ENCODE assay signal across 1 cellular context in the genomic region with DNA sequence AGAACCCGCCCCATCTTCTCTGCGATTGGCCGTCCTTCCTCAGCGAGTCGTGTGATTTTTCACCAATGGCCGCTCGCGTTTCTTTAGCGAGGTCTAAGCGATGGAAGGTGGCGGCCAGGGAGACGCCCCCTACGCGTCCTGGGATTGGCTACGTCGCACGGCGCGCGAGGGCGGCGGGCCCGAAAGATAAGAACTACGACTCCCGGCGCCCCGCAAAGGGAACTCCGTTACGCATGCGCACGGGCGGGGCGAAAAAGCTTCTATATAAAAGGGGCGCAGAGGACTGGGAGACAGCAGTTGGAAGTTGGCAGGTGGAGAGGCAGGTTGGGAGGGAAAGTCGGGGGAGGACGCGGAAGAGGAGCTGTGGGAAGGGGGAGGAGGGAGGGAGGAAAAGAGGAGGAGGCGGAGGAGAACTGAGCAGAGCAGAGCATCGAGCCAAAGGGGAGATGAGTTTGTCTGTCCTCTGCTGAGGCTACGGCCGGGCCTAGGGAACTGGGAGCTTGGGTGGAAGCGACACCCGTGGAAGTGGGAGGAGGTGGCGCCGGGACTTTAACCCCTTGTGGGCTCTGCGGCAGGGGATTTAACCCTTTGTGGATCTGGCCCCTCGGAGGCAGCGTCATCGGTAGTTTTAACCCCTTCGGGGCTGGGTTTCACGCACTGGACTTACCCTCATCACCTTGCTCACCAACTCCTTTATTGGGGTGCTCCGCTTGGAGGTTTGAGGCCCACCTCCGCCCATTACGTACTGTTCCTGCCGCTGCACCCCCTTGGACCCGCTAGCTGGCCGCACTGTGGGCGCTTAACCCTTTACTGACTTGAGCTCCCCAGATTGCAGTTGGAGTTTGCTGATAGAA.
TF ChIP-seq lines count a peak whose summit lies in the region.

A gene with protein sequence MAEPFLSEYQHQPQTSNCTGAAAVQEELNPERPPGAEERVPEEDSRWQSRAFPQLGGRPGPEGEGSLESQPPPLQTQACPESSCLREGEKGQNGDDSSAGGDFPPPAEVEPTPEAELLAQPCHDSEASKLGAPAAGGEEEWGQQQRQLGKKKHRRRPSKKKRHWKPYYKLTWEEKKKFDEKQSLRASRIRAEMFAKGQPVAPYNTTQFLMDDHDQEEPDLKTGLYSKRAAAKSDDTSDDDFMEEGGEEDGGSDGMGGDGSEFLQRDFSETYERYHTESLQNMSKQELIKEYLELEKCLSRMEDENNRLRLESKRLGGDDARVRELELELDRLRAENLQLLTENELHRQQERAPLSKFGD (plus strand): TSS at position 293 of the 854 bp plus-strand sequence. CDS start 716 bp downstream, outside the sequence.

TF ChIP-seq in HepG2, 621 proteins besides CTCF, POLR2A, EP300 and RAD21 (continued from another document and continues in another):
- TF ChIP-seq, protein P1, sequence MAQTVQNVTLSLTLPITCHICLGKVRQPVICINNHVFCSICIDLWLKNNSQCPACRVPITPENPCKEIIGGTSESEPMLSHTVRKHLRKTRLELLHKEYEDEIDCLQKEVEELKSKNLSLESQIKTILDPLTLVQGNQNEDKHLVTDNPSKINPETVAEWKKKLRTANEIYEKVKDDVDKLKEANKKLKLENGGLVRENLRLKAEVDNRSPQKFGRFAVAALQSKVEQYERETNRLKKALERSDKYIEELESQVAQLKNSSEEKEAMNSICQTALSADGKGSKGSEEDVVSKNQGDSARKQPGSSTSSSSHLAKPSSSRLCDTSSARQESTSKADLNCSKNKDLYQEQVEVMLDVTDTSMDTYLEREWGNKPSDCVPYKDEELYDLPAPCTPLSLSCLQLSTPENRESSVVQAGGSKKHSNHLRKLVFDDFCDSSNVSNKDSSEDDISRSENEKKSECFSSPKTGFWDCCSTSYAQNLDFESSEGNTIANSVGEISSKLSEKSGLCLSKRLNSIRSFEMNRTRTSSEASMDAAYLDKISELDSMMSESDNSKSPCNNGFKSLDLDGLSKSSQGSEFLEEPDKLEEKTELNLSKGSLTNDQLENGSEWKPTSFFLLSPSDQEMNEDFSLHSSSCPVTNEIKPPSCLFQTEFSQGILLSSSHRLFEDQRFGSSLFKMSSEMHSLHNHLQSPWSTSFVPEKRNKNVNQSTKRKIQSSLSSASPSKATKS (CRISPR knock-in tag; IDR thresholded peaks at IDR 0.05), result no peak; the same call in 1 of the 2 replicates
- TF ChIP-seq ZNF335 (CRISPR knock-in tag; IDR thresholded peaks at IDR 0.05), result peak; percentile 71; the same call in 1 of the 2 replicates
- TF ChIP-seq, protein P2, sequence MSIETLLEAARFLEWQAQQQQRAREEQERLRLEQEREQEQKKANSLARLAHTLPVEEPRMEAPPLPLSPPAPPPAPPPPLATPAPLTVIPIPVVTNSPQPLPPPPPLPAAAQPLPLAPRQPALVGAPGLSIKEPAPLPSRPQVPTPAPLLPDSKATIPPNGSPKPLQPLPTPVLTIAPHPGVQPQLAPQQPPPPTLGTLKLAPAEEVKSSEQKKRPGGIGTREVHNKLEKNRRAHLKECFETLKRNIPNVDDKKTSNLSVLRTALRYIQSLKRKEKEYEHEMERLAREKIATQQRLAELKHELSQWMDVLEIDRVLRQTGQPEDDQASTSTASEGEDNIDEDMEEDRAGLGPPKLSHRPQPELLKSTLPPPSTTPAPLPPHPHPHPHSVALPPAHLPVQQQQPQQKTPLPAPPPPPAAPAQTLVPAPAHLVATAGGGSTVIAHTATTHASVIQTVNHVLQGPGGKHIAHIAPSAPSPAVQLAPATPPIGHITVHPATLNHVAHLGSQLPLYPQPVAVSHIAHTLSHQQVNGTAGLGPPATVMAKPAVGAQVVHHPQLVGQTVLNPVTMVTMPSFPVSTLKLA (IDR thresholded peaks at IDR 0.05), result peak; percentile 59
- TF ChIP-seq ZNF143 (CRISPR knock-in tag; IDR thresholded peaks at IDR 0.05), result peak; percentile 90
- TF ChIP-seq RORA (CRISPR knock-in tag; IDR thresholded peaks at IDR 0.05), result no peak
- peak; percentile 53 for TF ChIP-seq PHF5A (CRISPR knock-in tag; IDR thresholded peaks at IDR 0.05; ENCODE audit: low read depth, unreplicated experiment)
- TF ChIP-seq, protein P3, sequence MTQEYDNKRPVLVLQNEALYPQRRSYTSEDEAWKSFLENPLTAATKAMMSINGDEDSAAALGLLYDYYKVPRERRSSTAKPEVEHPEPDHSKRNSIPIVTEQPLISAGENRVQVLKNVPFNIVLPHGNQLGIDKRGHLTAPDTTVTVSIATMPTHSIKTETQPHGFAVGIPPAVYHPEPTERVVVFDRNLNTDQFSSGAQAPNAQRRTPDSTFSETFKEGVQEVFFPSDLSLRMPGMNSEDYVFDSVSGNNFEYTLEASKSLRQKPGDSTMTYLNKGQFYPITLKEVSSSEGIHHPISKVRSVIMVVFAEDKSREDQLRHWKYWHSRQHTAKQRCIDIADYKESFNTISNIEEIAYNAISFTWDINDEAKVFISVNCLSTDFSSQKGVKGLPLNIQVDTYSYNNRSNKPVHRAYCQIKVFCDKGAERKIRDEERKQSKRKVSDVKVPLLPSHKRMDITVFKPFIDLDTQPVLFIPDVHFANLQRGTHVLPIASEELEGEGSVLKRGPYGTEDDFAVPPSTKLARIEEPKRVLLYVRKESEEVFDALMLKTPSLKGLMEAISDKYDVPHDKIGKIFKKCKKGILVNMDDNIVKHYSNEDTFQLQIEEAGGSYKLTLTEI (CRISPR knock-in tag; conservative IDR thresholded peaks at IDR 0.05), result no peak
- TF ChIP-seq ZNF550 (CRISPR knock-in tag; IDR thresholded peaks at IDR 0.05; ENCODE audit: borderline replicate concordance), result peak; percentile 96; the same call in 1 of the 2 replicates
- peak; percentile 67 for TF ChIP-seq MIXL1 (CRISPR knock-in tag; IDR thresholded peaks at IDR 0.05)
- TF ChIP-seq, protein P4, sequence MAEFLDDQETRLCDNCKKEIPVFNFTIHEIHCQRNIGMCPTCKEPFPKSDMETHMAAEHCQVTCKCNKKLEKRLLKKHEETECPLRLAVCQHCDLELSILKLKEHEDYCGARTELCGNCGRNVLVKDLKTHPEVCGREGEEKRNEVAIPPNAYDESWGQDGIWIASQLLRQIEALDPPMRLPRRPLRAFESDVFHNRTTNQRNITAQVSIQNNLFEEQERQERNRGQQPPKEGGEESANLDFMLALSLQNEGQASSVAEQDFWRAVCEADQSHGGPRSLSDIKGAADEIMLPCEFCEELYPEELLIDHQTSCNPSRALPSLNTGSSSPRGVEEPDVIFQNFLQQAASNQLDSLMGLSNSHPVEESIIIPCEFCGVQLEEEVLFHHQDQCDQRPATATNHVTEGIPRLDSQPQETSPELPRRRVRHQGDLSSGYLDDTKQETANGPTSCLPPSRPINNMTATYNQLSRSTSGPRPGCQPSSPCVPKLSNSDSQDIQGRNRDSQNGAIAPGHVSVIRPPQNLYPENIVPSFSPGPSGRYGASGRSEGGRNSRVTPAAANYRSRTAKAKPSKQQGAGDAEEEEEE (CRISPR knock-in tag; IDR thresholded peaks at IDR 0.05; ENCODE audit: borderline replicate concordance), result peak; percentile 63; the same call in 1 of the 2 replicates
- TF ChIP-seq, protein P5, sequence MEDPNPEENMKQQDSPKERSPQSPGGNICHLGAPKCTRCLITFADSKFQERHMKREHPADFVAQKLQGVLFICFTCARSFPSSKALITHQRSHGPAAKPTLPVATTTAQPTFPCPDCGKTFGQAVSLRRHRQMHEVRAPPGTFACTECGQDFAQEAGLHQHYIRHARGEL (CRISPR knock-in tag; IDR thresholded peaks at IDR 0.05), result 0 out of 2 replicates have a peak, but pooled peaks have one; percentile 53
- TF ChIP-seq, protein P6, sequence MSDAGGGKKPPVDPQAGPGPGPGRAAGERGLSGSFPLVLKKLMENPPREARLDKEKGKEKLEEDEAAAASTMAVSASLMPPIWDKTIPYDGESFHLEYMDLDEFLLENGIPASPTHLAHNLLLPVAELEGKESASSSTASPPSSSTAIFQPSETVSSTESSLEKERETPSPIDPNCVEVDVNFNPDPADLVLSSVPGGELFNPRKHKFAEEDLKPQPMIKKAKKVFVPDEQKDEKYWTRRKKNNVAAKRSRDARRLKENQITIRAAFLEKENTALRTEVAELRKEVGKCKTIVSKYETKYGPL (CRISPR knock-in tag; IDR thresholded peaks at IDR 0.05), result no peak
- TF ChIP-seq SIN3B (IDR thresholded peaks at IDR 0.05; ENCODE audit: low read length), result peak; percentile 34
- TF ChIP-seq FOSL2 (CRISPR knock-in tag; IDR thresholded peaks at IDR 0.05), result peak; percentile 60; the same call in 1 of the 2 replicates
- TF ChIP-seq, protein P7, sequence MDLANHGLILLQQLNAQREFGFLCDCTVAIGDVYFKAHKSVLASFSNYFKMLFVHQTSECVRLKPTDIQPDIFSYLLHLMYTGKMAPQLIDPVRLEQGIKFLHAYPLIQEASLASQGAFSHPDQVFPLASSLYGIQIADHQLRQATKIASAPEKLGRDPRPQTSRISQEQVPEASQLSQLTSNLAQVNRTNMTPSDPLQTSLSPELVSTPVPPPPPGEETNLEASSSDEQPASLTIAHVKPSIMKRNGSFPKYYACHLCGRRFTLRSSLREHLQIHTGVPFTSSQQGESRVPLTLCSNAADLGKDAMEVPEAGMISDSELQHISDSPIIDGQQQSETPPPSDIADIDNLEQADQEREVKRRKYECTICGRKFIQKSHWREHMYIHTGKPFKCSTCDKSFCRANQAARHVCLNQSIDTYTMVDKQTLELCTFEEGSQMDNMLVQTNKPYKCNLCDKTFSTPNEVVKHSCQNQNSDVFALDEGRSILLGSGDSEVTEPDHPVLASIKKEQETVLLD (CRISPR knock-in tag; IDR thresholded peaks at IDR 0.05; ENCODE audit: low read depth), result 0 out of 2 replicates have a peak, but pooled peaks have one; percentile 68
- no peak for TF ChIP-seq TCF12 (IDR thresholded peaks at IDR 0.05)
- peak; percentile 94 for TF ChIP-seq TCF12 (CRISPR knock-in tag; IDR thresholded peaks at IDR 0.05)
- TF ChIP-seq ZNF337 (CRISPR knock-in tag; IDR thresholded peaks at IDR 0.05; ENCODE audit: borderline replicate concordance, low read depth), result peak; percentile 84; the same call in 1 of the 2 replicates
- no peak for TF ChIP-seq GPN1 (CRISPR knock-in tag; IDR thresholded peaks at IDR 0.05; ENCODE audit: borderline replicate concordance)
- no peak for TF ChIP-seq TOPORS (CRISPR knock-in tag; IDR thresholded peaks at IDR 0.05)
- peak; percentile 73; the same call in 1 of the 2 replicates for TF ChIP-seq HNF4G (IDR thresholded peaks at IDR 0.05; ENCODE audit: borderline replicate concordance, low read depth, low read length)
- peak; percentile 72; the same call in 1 of the 2 replicates for TF ChIP-seq HNF4G (CRISPR knock-in tag; IDR thresholded peaks at IDR 0.05; ENCODE audit: borderline replicate concordance, low read depth)
- TF ChIP-seq NCOR1 (IDR thresholded peaks at IDR 0.05; ENCODE audit: borderline replicate concordance, low read length), result no peak
- peak; percentile 20; the same call in 1 of the 2 replicates for TF ChIP-seq RFXAP (CRISPR knock-in tag; IDR thresholded peaks at IDR 0.05; ENCODE audit: borderline replicate concordance)
- peak; percentile 72 for TF ChIP-seq PHF20 (CRISPR knock-in tag; IDR thresholded peaks at IDR 0.05)
- peak; percentile 85 for TF ChIP-seq CREB1 (IDR thresholded peaks at IDR 0.05)
- TF ChIP-seq CREB1 (CRISPR knock-in tag; IDR thresholded peaks at IDR 0.05), result peak; percentile 93
- no peak for TF ChIP-seq ZNF562 (CRISPR knock-in tag; IDR thresholded peaks at IDR 0.05; ENCODE audit: borderline replicate concordance)
- TF ChIP-seq ZNF331 (CRISPR knock-in tag; IDR thresholded peaks at IDR 0.05), result peak; percentile 82
- TF ChIP-seq, protein P8, sequence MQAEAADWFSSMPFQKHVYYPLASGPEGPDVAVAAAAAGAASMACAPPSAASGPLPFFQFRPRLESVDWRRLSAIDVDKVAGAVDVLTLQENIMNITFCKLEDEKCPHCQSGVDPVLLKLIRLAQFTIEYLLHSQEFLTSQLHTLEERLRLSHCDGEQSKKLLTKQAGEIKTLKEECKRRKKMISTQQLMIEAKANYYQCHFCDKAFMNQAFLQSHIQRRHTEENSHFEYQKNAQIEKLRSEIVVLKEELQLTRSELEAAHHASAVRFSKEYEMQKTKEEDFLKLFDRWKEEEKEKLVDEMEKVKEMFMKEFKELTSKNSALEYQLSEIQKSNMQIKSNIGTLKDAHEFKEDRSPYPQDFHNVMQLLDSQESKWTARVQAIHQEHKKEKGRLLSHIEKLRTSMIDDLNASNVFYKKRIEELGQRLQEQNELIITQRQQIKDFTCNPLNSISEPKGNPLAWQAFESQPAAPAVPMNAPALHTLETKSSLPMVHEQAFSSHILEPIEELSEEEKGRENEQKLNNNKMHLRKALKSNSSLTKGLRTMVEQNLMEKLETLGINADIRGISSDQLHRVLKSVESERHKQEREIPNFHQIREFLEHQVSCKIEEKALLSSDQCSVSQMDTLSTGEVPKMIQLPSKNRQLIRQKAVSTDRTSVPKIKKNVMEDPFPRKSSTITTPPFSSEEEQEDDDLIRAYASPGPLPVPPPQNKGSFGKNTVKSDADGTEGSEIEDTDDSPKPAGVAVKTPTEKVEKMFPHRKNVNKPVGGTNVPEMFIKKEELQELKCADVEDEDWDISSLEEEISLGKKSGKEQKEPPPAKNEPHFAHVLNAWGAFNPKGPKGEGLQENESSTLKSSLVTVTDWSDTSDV (CRISPR knock-in tag; IDR thresholded peaks at IDR 0.05), result peak; percentile 86; the same call in 1 of the 2 replicates
- TF ChIP-seq MEIS1 (CRISPR knock-in tag; IDR thresholded peaks at IDR 0.05; ENCODE audit: borderline replicate concordance), result peak; percentile 56; the same call in 1 of the 2 replicates
- TF ChIP-seq, protein P9, sequence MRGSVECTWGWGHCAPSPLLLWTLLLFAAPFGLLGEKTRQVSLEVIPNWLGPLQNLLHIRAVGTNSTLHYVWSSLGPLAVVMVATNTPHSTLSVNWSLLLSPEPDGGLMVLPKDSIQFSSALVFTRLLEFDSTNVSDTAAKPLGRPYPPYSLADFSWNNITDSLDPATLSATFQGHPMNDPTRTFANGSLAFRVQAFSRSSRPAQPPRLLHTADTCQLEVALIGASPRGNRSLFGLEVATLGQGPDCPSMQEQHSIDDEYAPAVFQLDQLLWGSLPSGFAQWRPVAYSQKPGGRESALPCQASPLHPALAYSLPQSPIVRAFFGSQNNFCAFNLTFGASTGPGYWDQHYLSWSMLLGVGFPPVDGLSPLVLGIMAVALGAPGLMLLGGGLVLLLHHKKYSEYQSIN (CRISPR knock-in tag; IDR thresholded peaks at IDR 0.05; ENCODE audit: borderline replicate concordance), result no peak
- TF ChIP-seq NONO (IDR thresholded peaks at IDR 0.05), result peak; percentile 100
- peak; percentile 98 for TF ChIP-seq NONO (CRISPR knock-in tag; conservative IDR thresholded peaks at IDR 0.05)
